Comparison of ENCODE assay signal across 28 cellular contexts in the genomic region with DNA sequence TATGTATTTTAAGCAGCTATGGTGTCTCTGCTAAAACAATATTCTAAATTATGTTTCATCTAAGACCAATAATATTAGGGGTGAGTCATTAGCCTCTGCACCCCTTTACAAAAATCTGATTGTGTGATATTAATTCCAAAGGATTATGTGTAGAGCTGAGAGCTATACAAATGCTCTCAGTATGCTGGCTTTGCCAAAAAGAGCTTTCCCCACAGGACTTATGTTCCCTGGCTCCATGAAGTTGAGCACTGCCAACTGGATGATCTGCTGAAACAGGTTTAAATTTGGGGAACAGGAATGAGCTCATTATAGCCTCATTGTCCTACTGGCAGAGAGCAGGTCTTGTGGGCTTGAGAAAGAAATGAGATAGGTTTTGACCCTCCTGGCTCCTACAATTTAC.
"Had no signal": no experiment of that assay in that cellular context is flagged by ENCODE, and none has a peak within 500 bp of the region (broad histone marks: within the 10 kb centered on the region; RNA-seq: fewer than 3 reads in every experiment).

No MANE protein-coding gene starts in this region.

- H3K36me3 Mint-ChIP-seq: naive B cell; naive thymus-derived CD8-positive, alpha-beta T cell; natural killer cell treated with Interleukin-12 subunit alpha and Interleukin-12 subunit beta and Interleukin-15 and Interleukin-18, amount 100 ng/mL, for 72 hours; neural progenitor cell; stimulated activated effector memory CD8-positive, alpha-beta T cell treated with anti-CD3 and anti-CD28 coated beads, Interleukin-12 subunit alpha, Interleukin-12 subunit beta, amount 100 ng/mL, for 72 hours; stimulated activated naive B cell treated with anti-CD40 and anti-IgM and Interleukin-4, amounts not matched to agents 10 μg/mL and 1 μg/mL and 100 μg/mL, for 72 hours had no signal

- H3K4me1 Mint-ChIP-seq: naive B cell; naive thymus-derived CD8-positive, alpha-beta T cell; stimulated activated effector memory CD8-positive, alpha-beta T cell treated with anti-CD3 and anti-CD28 coated beads, Interleukin-12 subunit alpha, Interleukin-12 subunit beta, amount 100 ng/mL, for 72 hours; stimulated activated naive B cell treated with anti-CD40 and anti-IgM and Interleukin-4, amounts not matched to agents 10 μg/mL and 1 μg/mL and 100 μg/mL, for 72 hours had no signal

- H3K4me3 Mint-ChIP-seq: naive B cell; naive thymus-derived CD8-positive, alpha-beta T cell; natural killer cell treated with Interleukin-12 subunit alpha and Interleukin-12 subunit beta and Interleukin-15 and Interleukin-18, amount 100 ng/mL, for 72 hours; neural progenitor cell; stimulated activated effector memory CD8-positive, alpha-beta T cell treated with anti-CD3 and anti-CD28 coated beads, Interleukin-12 subunit alpha, Interleukin-12 subunit beta, amount 100 ng/mL, for 72 hours; stimulated activated naive B cell treated with anti-CD40 and anti-IgM and Interleukin-4, amounts not matched to agents 10 μg/mL and 1 μg/mL and 100 μg/mL, for 72 hours; stimulated activated naive CD8-positive, alpha-beta T cell treated with anti-CD3 and anti-CD28 coated beads, Interleukin-15, Interleukin-2, amounts not matched to agents 100 ng/mL and 50 ng/mL, for 24 hours had no signal

- H3K27ac Mint-ChIP-seq: naive B cell; naive thymus-derived CD8-positive, alpha-beta T cell; natural killer cell treated with Interleukin-12 subunit alpha and Interleukin-12 subunit beta and Interleukin-15 and Interleukin-18, amount 100 ng/mL, for 72 hours; neural progenitor cell; stimulated activated effector memory CD8-positive, alpha-beta T cell treated with anti-CD3 and anti-CD28 coated beads, Interleukin-12 subunit alpha, Interleukin-12 subunit beta, amount 100 ng/mL, for 72 hours; stimulated activated naive B cell treated with anti-CD40 and anti-IgM and Interleukin-4, amounts not matched to agents 10 μg/mL and 1 μg/mL and 100 μg/mL, for 72 hours; stimulated activated naive CD8-positive, alpha-beta T cell treated with anti-CD3 and anti-CD28 coated beads, Interleukin-15, Interleukin-2, amounts not matched to agents 100 ng/mL and 50 ng/mL, for 24 hours had no signal

- H3K9me3 Mint-ChIP-seq: naive thymus-derived CD8-positive, alpha-beta T cell; natural killer cell treated with Interleukin-12 subunit alpha and Interleukin-12 subunit beta and Interleukin-15 and Interleukin-18, amount 100 ng/mL, for 72 hours; neural progenitor cell; stimulated activated effector memory CD8-positive, alpha-beta T cell treated with anti-CD3 and anti-CD28 coated beads, Interleukin-12 subunit alpha, Interleukin-12 subunit beta, amount 100 ng/mL, for 72 hours; stimulated activated naive B cell treated with anti-CD40 and anti-IgM and Interleukin-4, amounts not matched to agents 10 μg/mL and 1 μg/mL and 100 μg/mL, for 72 hours; stimulated activated naive CD8-positive, alpha-beta T cell treated with anti-CD3 and anti-CD28 coated beads, Interleukin-15, Interleukin-2, amounts not matched to agents 100 ng/mL and 50 ng/mL, for 24 hours had no signal

- ATAC-seq: naive thymus-derived CD8-positive, alpha-beta T cell; natural killer cell treated with Interleukin-12 subunit alpha and Interleukin-12 subunit beta and Interleukin-15 and Interleukin-18, amount 100 ng/mL, for 72 hours; right lobe of liver; stimulated activated effector memory CD8-positive, alpha-beta T cell treated with anti-CD3 and anti-CD28 coated beads, Interleukin-12 subunit alpha, Interleukin-12 subunit beta, amount 100 ng/mL, for 72 hours; stimulated activated naive B cell treated with anti-CD40 and anti-IgM and Interleukin-4, amounts not matched to agents 10 μg/mL and 1 μg/mL and 100 μg/mL, for 72 hours had no signal

- H3K9me3 ChIP-seq: ovary, prostate gland, right atrium auricular region, right lobe of liver, sigmoid colon, stomach, thoracic aorta, thyroid gland, tibial nerve, upper lobe of left lung, vagina had no signal

- H3K27me3 ChIP-seq: neural progenitor cell, ovary, right atrium auricular region, right lobe of liver, sigmoid colon, stomach, thyroid gland, tibial nerve, upper lobe of left lung, vagina had no signal

- H3K27me3 Mint-ChIP-seq: naive B cell; stimulated activated naive B cell treated with anti-CD40 and anti-IgM and Interleukin-4, amounts not matched to agents 10 μg/mL and 1 μg/mL and 100 μg/mL, for 72 hours had no signal

- H3K36me3 ChIP-seq: neural progenitor cell, ovary, prostate gland, right atrium auricular region, right lobe of liver, sigmoid colon, stomach, thoracic aorta, thyroid gland, tibial nerve, upper lobe of left lung, vagina had no signal

- H3K4me3 ChIP-seq: neural progenitor cell, ovary, prostate gland, right atrium auricular region, right lobe of liver, sigmoid colon, stomach, thoracic aorta, thyroid gland, tibial nerve, upper lobe of left lung, vagina had no signal

- DNase-seq: naive B cell; naive thymus-derived CD8-positive, alpha-beta T cell; occipital lobe; ovary; retina; right lobe of liver; sigmoid colon; small intestine; stimulated activated CD4-positive, alpha-beta T cell treated with anti-CD3 and anti-CD28 coated beads, Interleukin-15, amount 100 ng/mL, for 24 hours; stimulated activated CD4-positive, alpha-beta T cell treated with anti-CD3 and anti-CD28 coated beads, Interleukin-2, amount 100 ng/mL, for 24 hours; stimulated activated CD4-positive, alpha-beta T cell treated with anti-CD3 and anti-CD28 coated beads, Interleukin-2, amount 100 ng/mL, for 48 hours; stimulated activated CD4-positive, alpha-beta T cell treated with anti-CD3 and anti-CD28 coated beads, Interleukin-4, amount 100 ng/mL, for 24 hours; stimulated activated naive B cell treated with anti-CD40 and anti-IgM and Interleukin-4, amounts not matched to agents 10 μg/mL and 1 μg/mL and 100 μg/mL, for 72 hours; stimulated activated naive CD4-positive, alpha-beta T cell treated with Interleukin-2 at 50 U/mL for 16 hours; stomach; thyroid gland; trophoblast cell; upper lobe of left lung had no signal

- H3K27ac ChIP-seq: neural progenitor cell, ovary, parathyroid adenoma, prostate gland, right atrium auricular region, right lobe of liver, sigmoid colon, stomach, thoracic aorta, thyroid gland, tibial nerve, upper lobe of left lung, vagina had no signal

- H3K4me1 ChIP-seq: neural progenitor cell, parathyroid adenoma, prostate gland, right atrium auricular region, right lobe of liver, sigmoid colon, stomach, thyroid gland, tibial nerve, upper lobe of left lung, vagina had no signal
